ENCODE assay signal across 15 cellular contexts in the genomic region with DNA sequence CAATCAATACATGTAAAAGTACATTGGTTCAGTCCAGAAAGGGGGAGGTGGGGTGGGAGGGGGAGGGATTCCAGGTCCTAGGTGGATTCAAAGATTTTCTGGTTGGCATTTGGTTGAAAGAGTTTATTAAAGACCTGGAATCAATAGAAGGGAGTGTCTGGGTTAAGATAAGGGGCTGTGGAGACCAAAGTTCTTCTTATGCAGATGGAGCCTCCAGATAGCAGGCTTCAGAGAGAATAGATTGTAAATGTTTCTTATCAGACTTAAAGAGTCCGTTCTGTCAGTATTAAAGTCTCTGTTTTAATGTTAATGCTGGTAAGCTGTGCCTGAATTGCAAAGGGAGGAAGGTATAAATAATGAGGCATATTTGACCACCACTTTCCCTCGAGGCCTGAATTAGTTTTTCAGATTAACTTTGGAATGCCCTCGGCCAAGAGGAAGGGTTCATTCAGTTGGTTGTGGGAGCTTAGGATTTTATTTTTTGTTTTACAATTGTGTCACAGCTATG.
A peak's percentile ranks its signal among the peaks of the same experiment; 100 is the strongest.
DNase-seq lines count a peak whose midpoint lies in the region; ATAC-seq, FAIRE-seq and TF ChIP-seq lines count a peak whose summit lies in the region.
"Had no signal": no experiment of that assay in that cellular context is flagged by ENCODE, and none has a peak within 500 bp of the region (broad histone marks: within the 10 kb centered on the region; RNA-seq: fewer than 3 reads in every experiment).

No MANE protein-coding gene starts in this region.

- H3K4me1 Mint-ChIP-seq in brain (peaks cover 65% of the 10 kb centered on the region), mesothelial cell of epicardium (peaks cover 23% of the 10 kb centered on the region)

- H3K4me3 ChIP-seq in HepG2 (replicated peaks in 1 of 3; ENCODE audit: insufficient read depth in 1 of 3, low read depth in 2 of 3, low read length in 3 of 3) (no peak overlapping the region), right lobe of liver (no peak overlapping the region), transverse colon (no peak overlapping the region), osteoblast (ENCODE audit: insufficient read depth, low read length) (no peak overlapping the region), MG63 (no peak overlapping the region)

- H3K4me2 ChIP-seq in HepG2 (ENCODE audit: low read depth, low read length) (peak overlapping the region; percentile 33; the same call in 1 of the 2 replicates), osteoblast (ENCODE audit: insufficient read depth, low read length) (no peak overlapping the region)

- H3K9me3 ChIP-seq in HepG2 (ENCODE audit: low read length) (no peaks in the 10 kb centered on the region), right lobe of liver (no peaks in the 10 kb centered on the region), transverse colon (no peaks in the 10 kb centered on the region), osteoblast (ENCODE audit: low read depth, low read length) (no peaks in the 10 kb centered on the region), MG63 (no peaks in the 10 kb centered on the region)

- peaks cover 52% of the 10 kb centered on the region for H3K4me1 ChIP-seq in HepG2 (ENCODE audit: insufficient read depth, low read length)
- H3K4me1 ChIP-seq in right lobe of liver: peaks cover 0 to 5% (median 0%) of the 10 kb centered on the region in 4 donors
- peaks cover 0 to 31% (median 8%) of the 10 kb centered on the region in 4 donors for H3K4me1 ChIP-seq in transverse colon
- H3K4me1 ChIP-seq in osteoblast (ENCODE audit: insufficient read depth, low read length): no peaks in the 10 kb centered on the region

- peak in 1 of 2 experiments; percentile 22; a peak in 1 of 4 replicates for TF ChIP-seq EP300 in HepG2 (IDR thresholded peaks at IDR 0.05; ENCODE audit: low read depth in 2 of 2, low read length in 2 of 2)
- TF ChIP-seq EP300 in HepG2 (CRISPR knock-in tag; IDR thresholded peaks at IDR 0.05; ENCODE audit: borderline replicate concordance): no peak
- TF ChIP-seq EP300 in transverse colon (IDR thresholded peaks at IDR 0.05; ENCODE audit: low read depth): no peak

- H2AFZ ChIP-seq in HepG2 (ENCODE audit: low read length) (no peak overlapping the region), osteoblast (ENCODE audit: low read length) (no peak overlapping the region)

- WGBS in HepG2 (ENCODE audit: low lambda C conversion rate): 23% methylated on average over 3 of the region's 3 CpGs
- 54% methylated on average over 3 of the region's 3 CpGs for WGBS in right lobe of liver (ENCODE audit: insufficient coverage, low coverage, low lambda C conversion rate, missing lambda C conversion rate)
- 53 to 65% methylated on average over 3 of the region's 3 CpGs for WGBS in transverse colon (ENCODE audit: low coverage in 1 of 2), 2 donors

- no peak overlapping the region for H3K9ac ChIP-seq in HepG2 (ENCODE audit: insufficient read depth, low read depth, low read length)

- TF ChIP-seq POLR2A in HepG2 (IDR thresholded peaks at IDR 0.05; ENCODE audit: insufficient read depth in 1 of 2, low read depth in 2 of 2, low read length in 2 of 2) (no peak), right lobe of liver (IDR thresholded peaks at IDR 0.05) (no peak), transverse colon (IDR thresholded peaks at IDR 0.05) (no peak)

- no TSS peak for BruUV-seq in HepG2 (replicated peaks; lab: Mats Ljungman, UMichigan)

- DNase-seq in HepG2 (ENCODE audit: low spot score) (peak; percentile 42), right lobe of liver (no peak), mesothelial cell of epicardium (ENCODE audit: low spot score in 2 of 2, unreplicated experiment in 2 of 2) (no peak), transverse colon (no peak), osteoblast (ENCODE audit: insufficient read length, low spot score, missing footprints) (no peak), left ventricle myocardium superior (no peak), MG63 (no peak)
- DNase-seq: CD8-positive, alpha-beta T cell; DMS 273 treated with DMSO at 0.1 percent for 48 hours; NCI-H1092 treated with DMSO at 0.1 percent for 48 hours; NCI-H1694; SHP77 had no signal

- ATAC-seq in HepG2 (peak; percentile 21; the same call in 2 of the 3 replicates), right lobe of liver (no peak), left ventricle myocardium superior (no peak)
- ATAC-seq: CD8-positive, alpha-beta T cell had no signal

- CTCF ChIA-PET in HepG2 (lab: Yijun Ruan, JAX; ENCODE audit: low intra/inter-chr PET ratio, low total read pairs): no interaction called here

- H3K27me3 ChIP-seq in HepG2 (ENCODE audit: control insufficient read depth in 1 of 2, insufficient read depth in 2 of 2, low read length in 2 of 2) (no peaks in the 10 kb centered on the region), right lobe of liver (no peaks in the 10 kb centered on the region), transverse colon (no peaks in the 10 kb centered on the region), osteoblast (ENCODE audit: insufficient read depth, low read length) (no peaks in the 10 kb centered on the region), MG63 (no peaks in the 10 kb centered on the region)

- H4K20me1 ChIP-seq in HepG2 (ENCODE audit: insufficient read depth, low read length) (no peaks in the 10 kb centered on the region), osteoblast (ENCODE audit: insufficient read depth, low read length) (no peaks in the 10 kb centered on the region)

- H3K27ac Mint-ChIP-seq in brain: peak overlapping the region in 3 of 5 experiments; percentile 79 to 88 (median 86)
- H3K27ac Mint-ChIP-seq in mesothelial cell of epicardium: peak overlapping the region; percentile 67
- H3K27ac Mint-ChIP-seq: CD8-positive, alpha-beta T cell had no signal

- peaks cover 2 to 17% (median 10%) of the 10 kb centered on the region in 5 experiments for H3K9me3 Mint-ChIP-seq in brain
- peaks cover 5% of the 10 kb centered on the region for H3K9me3 Mint-ChIP-seq in mesothelial cell of epicardium
- H3K9me3 Mint-ChIP-seq: CD8-positive, alpha-beta T cell had no signal

- H3K36me3 Mint-ChIP-seq in brain (peaks cover 72% of the 10 kb centered on the region), mesothelial cell of epicardium (peaks cover 5% of the 10 kb centered on the region)
- H3K36me3 Mint-ChIP-seq: CD8-positive, alpha-beta T cell had no signal

- peak overlapping the region; percentile 9 for H3K27ac ChIP-seq in HepG2 (ENCODE audit: extremely low read length, insufficient read depth, low read length)
- no peak overlapping the region for H3K27ac ChIP-seq in right lobe of liver
- peak overlapping the region; percentile 1 to 51 (median 40) for H3K27ac ChIP-seq in transverse colon
- H3K27ac ChIP-seq in osteoblast (ENCODE audit: low read depth, low read length): no peak overlapping the region
- H3K27ac ChIP-seq: 22Rv1 had no signal

- POLR2A ChIA-PET in HepG2 (lab: Yijun Ruan, JAX): no interaction called here

- H3K27me3 Mint-ChIP-seq in brain (no peaks in the 10 kb centered on the region), mesothelial cell of epicardium (ENCODE audit: low read depth) (no peaks in the 10 kb centered on the region)

- FAIRE-seq in HepG2 (lab: Jason Lieb, UNC): no peak
- FAIRE-seq: H1 had no signal

- TF ChIP-seq CTCF in HepG2 (CRISPR knock-in tag; IDR thresholded peaks at IDR 0.05): no peak
- no peak for TF ChIP-seq CTCF in right lobe of liver (IDR thresholded peaks at IDR 0.05)
- no peak for TF ChIP-seq CTCF in brain (conservative IDR thresholded peaks at IDR 0.05)
- TF ChIP-seq CTCF in mesothelial cell of epicardium (IDR thresholded peaks at IDR 0.05; ENCODE audit: unreplicated experiment): no peak
- no peak for TF ChIP-seq CTCF in transverse colon (IDR thresholded peaks at IDR 0.05)
- no peak for TF ChIP-seq CTCF in osteoblast (IDR thresholded peaks at IDR 0.05; ENCODE audit: extremely low read depth, low read depth, low read length)

- H3K79me2 ChIP-seq in HepG2 (ENCODE audit: insufficient read depth, low read length) (no peaks in the 10 kb centered on the region), osteoblast (ENCODE audit: insufficient read depth, low read length) (no peaks in the 10 kb centered on the region)

- intact Hi-C loops in HepG2 (cut with micrococcal nuclease; ENCODE audit: unreplicated experiment): no loop called here
- intact Hi-C loops in right lobe of liver (cut with DNase I): no loop called here
- intact Hi-C loops in transverse colon (cut with DNase I; ENCODE audit: low total_unique reads): no loop called here
- intact Hi-C loops in left ventricle myocardium superior (cut with micrococcal nuclease): no loop called here

- no peak for TF ChIP-seq RAD21 in HepG2 (CRISPR knock-in tag; IDR thresholded peaks at IDR 0.05)

- no peak overlapping the region for H3K4me3 Mint-ChIP-seq in brain
- no peak overlapping the region for H3K4me3 Mint-ChIP-seq in mesothelial cell of epicardium
- H3K4me3 Mint-ChIP-seq: CD8-positive, alpha-beta T cell had no signal

- in situ Hi-C loops in HepG2 (cut with HindIII; ENCODE audit: extremely low pct_ligation_motif_present, low pct_unique_long_range_greater_than_20kb): no loop called here
- in situ Hi-C loops in transverse colon (cut with MboI; ENCODE audit: low pct_ligation_motif_present in 1 of 4, low pct_unique_long_range_greater_than_20kb in 1 of 4, low sequenced_read_pairs in 3 of 4): no loop called here

- H3K36me3 ChIP-seq in HepG2 (replicated peaks in 1 of 2; ENCODE audit: control insufficient read depth in 1 of 2, insufficient read depth in 2 of 2, low read length in 2 of 2) (no peaks in the 10 kb centered on the region), right lobe of liver (no peaks in the 10 kb centered on the region), transverse colon (no peaks in the 10 kb centered on the region), osteoblast (ENCODE audit: insufficient read depth, low read length) (no peaks in the 10 kb centered on the region), MG63 (no peaks in the 10 kb centered on the region)

TF ChIP-seq in HepG2, 621 proteins besides CTCF, POLR2A, EP300 and RAD21 (continues in another document):
- TF ChIP-seq, protein P1, sequence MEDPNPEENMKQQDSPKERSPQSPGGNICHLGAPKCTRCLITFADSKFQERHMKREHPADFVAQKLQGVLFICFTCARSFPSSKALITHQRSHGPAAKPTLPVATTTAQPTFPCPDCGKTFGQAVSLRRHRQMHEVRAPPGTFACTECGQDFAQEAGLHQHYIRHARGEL (CRISPR knock-in tag; IDR thresholded peaks at IDR 0.05): no peak
- TF ChIP-seq, protein P2, sequence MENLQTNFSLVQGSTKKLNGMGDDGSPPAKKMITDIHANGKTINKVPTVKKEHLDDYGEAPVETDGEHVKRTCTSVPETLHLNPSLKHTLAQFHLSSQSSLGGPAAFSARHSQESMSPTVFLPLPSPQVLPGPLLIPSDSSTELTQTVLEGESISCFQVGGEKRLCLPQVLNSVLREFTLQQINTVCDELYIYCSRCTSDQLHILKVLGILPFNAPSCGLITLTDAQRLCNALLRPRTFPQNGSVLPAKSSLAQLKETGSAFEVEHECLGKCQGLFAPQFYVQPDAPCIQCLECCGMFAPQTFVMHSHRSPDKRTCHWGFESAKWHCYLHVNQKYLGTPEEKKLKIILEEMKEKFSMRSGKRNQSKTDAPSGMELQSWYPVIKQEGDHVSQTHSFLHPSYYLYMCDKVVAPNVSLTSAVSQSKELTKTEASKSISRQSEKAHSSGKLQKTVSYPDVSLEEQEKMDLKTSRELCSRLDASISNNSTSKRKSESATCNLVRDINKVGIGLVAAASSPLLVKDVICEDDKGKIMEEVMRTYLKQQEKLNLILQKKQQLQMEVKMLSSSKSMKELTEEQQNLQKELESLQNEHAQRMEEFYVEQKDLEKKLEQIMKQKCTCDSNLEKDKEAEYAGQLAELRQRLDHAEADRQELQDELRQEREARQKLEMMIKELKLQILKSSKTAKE (CRISPR knock-in tag; IDR thresholded peaks at IDR 0.05; ENCODE audit: borderline replicate concordance): no peak

Comparison
In these comparisons a context has a peak if more than half of its experiments do, and no peak if none do; other contexts are left out.
1. H3K27ac ChIP-seq: peak in HepG2 (single experiment) and transverse colon (4 of 4); none in right lobe of liver (0 of 3) and osteoblast (single experiment).